In genomic region chr12:38771871-38772270, GRCh38 we compare ENCODE assay signal across 8 cellular contexts.
DNase-seq lines count a peak whose midpoint lies in the region; ATAC-seq, FAIRE-seq and TF ChIP-seq lines count a peak whose summit lies in the region.

No MANE protein-coding gene starts in this region.

- H3K27me3 Mint-ChIP-seq in activated T-helper 1 cell treated with anti-CD3 and anti-CD28 coated beads, Interleukin-12 subunit alpha, Interleukin-12 subunit beta, Interleukin-2, Interleukin-4 antibody, amounts not matched to agents 30 ng/mL and 10 ng/mL and 1 ng/mL, durations not matched to agents 14 hours and 24 hours and 36 hours (ENCODE audit: insufficient read depth), result peaks cover 3% of the 10 kb centered on the region

- no peaks in the 10 kb centered on the region for H3K9me3 Mint-ChIP-seq in activated T-helper 1 cell treated with anti-CD3 and anti-CD28 coated beads, Interleukin-12 subunit alpha, Interleukin-12 subunit beta, Interleukin-2, Interleukin-4 antibody, amounts not matched to agents 30 ng/mL and 10 ng/mL and 1 ng/mL, durations not matched to agents 14 hours and 24 hours and 36 hours

- H3K27ac Mint-ChIP-seq in activated T-helper 1 cell treated with anti-CD3 and anti-CD28 coated beads, Interleukin-12 subunit alpha, Interleukin-12 subunit beta, Interleukin-2, Interleukin-4 antibody, amounts not matched to agents 30 ng/mL and 10 ng/mL and 1 ng/mL, durations not matched to agents 14 hours and 24 hours and 36 hours, result no peak overlapping the region

- peaks cover 6% of the 10 kb centered on the region for H3K4me1 Mint-ChIP-seq in activated T-helper 1 cell treated with anti-CD3 and anti-CD28 coated beads, Interleukin-12 subunit alpha, Interleukin-12 subunit beta, Interleukin-2, Interleukin-4 antibody, amounts not matched to agents 30 ng/mL and 10 ng/mL and 1 ng/mL, durations not matched to agents 14 hours and 24 hours and 36 hours (ENCODE audit: low read depth)

- TF ChIP-seq POLR2A in GM12891 (IDR thresholded peaks at IDR 0.05; ENCODE audit: low read depth, low read length), result no peak

- FAIRE-seq in GM12891 (lab: Jason Lieb, UNC), result peak; percentile 56

- in situ Hi-C loops in KBM-7 (cut with MboI; ENCODE audit: low pct_unique_long_range_greater_than_20kb, low sequenced_read_pairs), result no loop called here

- DNase-seq in GM12891 (ENCODE audit: insufficient read length, low spot score) (no peak), KBM-7 (peak; percentile 14), kidney tubule cell (ENCODE audit: low spot score) (peak; percentile 13), NCI-H1048 (lab: John Stamatoyannopoulos, UW) (no peak), NCI-H1930 (lab: John Stamatoyannopoulos, UW) (no peak), NCI-H2227 (lab: John Stamatoyannopoulos, UW; ENCODE audit: unreplicated experiment) (no peak)
- no peak for DNase-seq in activated T-helper 1 cell treated with anti-CD3 and anti-CD28 coated beads, Interleukin-12 subunit alpha, Interleukin-12 subunit beta, Interleukin-2, Interleukin-4 antibody, amounts not matched to agents 30 ng/mL and 10 ng/mL and 1 ng/mL, durations not matched to agents 14 hours and 24 hours and 36 hours (ENCODE audit: low spot score)

- ATAC-seq in GM21528 (IDR thresholded peaks at IDR 0.05; ENCODE audit: low FRiP score, unreplicated experiment), result peak; percentile 80

- intact Hi-C loops in activated T-helper 1 cell treated with anti-CD3 and anti-CD28 coated beads, Interleukin-12 subunit alpha, Interleukin-12 subunit beta, Interleukin-2, Interleukin-4 antibody, amounts not matched to agents 30 ng/mL and 10 ng/mL and 1 ng/mL, durations not matched to agents 14 hours and 24 hours and 36 hours (cut with micrococcal nuclease), result loop anchor here (1.0 kb wide), 1 partner anchor 134 kb away; no protein-coding TSS in a partner anchor

- H3K36me3 Mint-ChIP-seq in activated T-helper 1 cell treated with anti-CD3 and anti-CD28 coated beads, Interleukin-12 subunit alpha, Interleukin-12 subunit beta, Interleukin-2, Interleukin-4 antibody, amounts not matched to agents 30 ng/mL and 10 ng/mL and 1 ng/mL, durations not matched to agents 14 hours and 24 hours and 36 hours (ENCODE audit: low read depth), result no peaks in the 10 kb centered on the region

- no peak overlapping the region for H3K4me3 Mint-ChIP-seq in activated T-helper 1 cell treated with anti-CD3 and anti-CD28 coated beads, Interleukin-12 subunit alpha, Interleukin-12 subunit beta, Interleukin-2, Interleukin-4 antibody, amounts not matched to agents 30 ng/mL and 10 ng/mL and 1 ng/mL, durations not matched to agents 14 hours and 24 hours and 36 hours

TF ChIP-seq in GM12891, 5 proteins besides CTCF, POLR2A, EP300 and RAD21:
- no peak for TF ChIP-seq POU2F2 (IDR thresholded peaks at IDR 0.05; ENCODE audit: low read depth, low read length)

Comparison
In these comparisons a context has a peak if more than half of its experiments do, and no peak if none do; other contexts are left out.
1. DNase-seq: peak in KBM-7 (single experiment) and kidney tubule cell (single experiment); none in GM12891 (single experiment), activated T-helper 1 cell treated with anti-CD3 and anti-CD28 coated beads, Interleukin-12 subunit alpha, Interleukin-12 subunit beta, Interleukin-2, Interleukin-4 antibody, amounts not matched to agents 30 ng/mL and 10 ng/mL and 1 ng/mL, durations not matched to agents 14 hours and 24 hours and 36 hours (single experiment), NCI-H1048 (single experiment), NCI-H1930 (0 of 2) and NCI-H2227 (single experiment).